Comparison of ENCODE assay signal across 25 cellular contexts in the genomic region with DNA sequence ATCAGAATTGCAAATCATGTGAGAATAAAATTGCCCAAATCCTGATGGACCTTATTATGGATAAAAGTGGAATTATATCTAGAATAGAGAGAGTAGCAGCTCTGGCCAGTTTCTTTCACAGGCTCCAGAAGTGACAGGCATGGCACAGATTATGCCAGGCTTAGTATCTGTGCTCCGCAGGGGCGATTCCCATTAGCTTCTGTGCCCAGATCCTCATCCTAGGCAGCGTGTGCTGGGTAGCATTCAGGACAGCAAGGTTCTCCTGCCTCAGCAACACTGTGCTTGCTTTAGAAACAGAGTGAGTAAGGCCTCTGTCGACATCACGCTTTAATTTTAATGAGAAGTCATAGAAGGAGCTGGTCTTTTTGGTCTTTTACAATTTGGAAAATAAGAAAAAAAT.
DNase-seq lines count a peak whose midpoint lies in the region; ATAC-seq and TF ChIP-seq lines count a peak whose summit lies in the region.
"Had no signal": no experiment of that assay in that cellular context is flagged by ENCODE, and none has a peak within 500 bp of the region (broad histone marks: within the 10 kb centered on the region; RNA-seq: fewer than 3 reads in every experiment).

No MANE protein-coding gene starts in this region.

- H3K4me3 ChIP-seq in endodermal cell (ENCODE audit: low read length) (no peak overlapping the region), neural cell (ENCODE audit: low read length) (no peak overlapping the region), stomach (no peak overlapping the region)
- H3K4me3 ChIP-seq: BLaER1 treated with 17β-estradiol and CSF1 and Interleukin-3, amounts not matched to agents 10 nM and 100 nM; GM12878; GM23338; HAP-1 had no signal

- no peaks in the 10 kb centered on the region for H3F3A ChIP-seq in neural cell (ENCODE audit: insufficient read depth, low read length, poor library complexity, severe bottlenecking)

- H3K27ac Mint-ChIP-seq in endodermal cell = no peak overlapping the region
- H3K27ac Mint-ChIP-seq: CD4-positive, alpha-beta memory T cell; HFFc6 had no signal

- no peak overlapping the region for H3K4me2 ChIP-seq in neural cell (ENCODE audit: low read length)
- H3K4me2 ChIP-seq: BLaER1 treated with 17β-estradiol and CSF1 and Interleukin-3, amounts not matched to agents 10 nM and 100 nM; GM23338 had no signal

- ATAC-seq in left cardiac atrium = peak; percentile 87 to 92
- ATAC-seq in left lobe of liver = no peak
- ATAC-seq: GM12878, GM23338, PC-3 had no signal

- no peaks in the 10 kb centered on the region for H3K9me3 ChIP-seq in endodermal cell (ENCODE audit: control insufficient read depth, low read length)
- H3K9me3 ChIP-seq in neural cell (ENCODE audit: low read length) = no peaks in the 10 kb centered on the region
- peaks cover 0 to 5% (median 0%) of the 10 kb centered on the region in 4 donors for H3K9me3 ChIP-seq in stomach
- H3K9me3 ChIP-seq: HAP-1 had no signal

- no peaks in the 10 kb centered on the region for H3K27me3 Mint-ChIP-seq in endodermal cell (ENCODE audit: insufficient read depth)

- intact Hi-C loops in left cardiac atrium (cut with DNase I) (no loop called here), stomach (cut with DNase I; ENCODE audit: low total_unique reads) (no loop called here)

- no peak for TF ChIP-seq POLR2A in stomach (IDR thresholded peaks at IDR 0.05)

- no peaks in the 10 kb centered on the region for H3K79me2 ChIP-seq in neural cell (replicated peaks; ENCODE audit: insufficient read depth, low read length)

- in situ Hi-C loops in G401 (cut with HindIII; ENCODE audit: low sequenced_read_pairs) = no loop called here

- peaks cover 6% of the 10 kb centered on the region for H3K4me1 Mint-ChIP-seq in endodermal cell
- H3K4me1 Mint-ChIP-seq: GM23338 had no signal

- H3K9me2 ChIP-seq in neural cell (ENCODE audit: insufficient read depth, low read length) = no peaks in the 10 kb centered on the region

- no peak overlapping the region for H2AFZ ChIP-seq in neural cell (ENCODE audit: low read depth, low read length)

- no peaks in the 10 kb centered on the region for H3K9me3 Mint-ChIP-seq in endodermal cell
- H3K9me3 Mint-ChIP-seq: GM23338 had no signal

- H3K4me1 ChIP-seq in endodermal cell (ENCODE audit: control insufficient read depth, insufficient read depth, low read length) (no peaks in the 10 kb centered on the region), stomach (no peaks in the 10 kb centered on the region)
- H3K4me1 ChIP-seq: HAP-1 had no signal

- TF ChIP-seq CTCF in endodermal cell (conservative IDR thresholded peaks at IDR 0.05) (no peak), neural cell (IDR thresholded peaks at IDR 0.05; ENCODE audit: poor library complexity, severe bottlenecking) (no peak), stomach (IDR thresholded peaks at IDR 0.05) (no peak)

- H3K27ac ChIP-seq in endodermal cell (ENCODE audit: low read depth, low read length) (peak overlapping the region; percentile 20), neural cell (ENCODE audit: low read length) (peak overlapping the region; percentile 69), stomach (no peak overlapping the region)
- H3K27ac ChIP-seq: BLaER1 treated with 17β-estradiol and CSF1 and Interleukin-3, amounts not matched to agents 10 nM and 100 nM had no signal

- 93% methylated on average over 5 of the region's 5 CpGs for WGBS in endodermal cell (ENCODE audit: insufficient coverage in 1 of 2, insufficient read length in 1 of 2), 2 experiments
- 79 to 93% (median 90%) methylated on average over 5 of the region's 5 CpGs for WGBS in stomach, 5 donors

- no peak overlapping the region for H3K9ac ChIP-seq in endodermal cell (ENCODE audit: extremely low read depth, low read length, poor library complexity, severe bottlenecking)
- H3K9ac ChIP-seq in neural cell (ENCODE audit: low read length) = peak overlapping the region; percentile 33
- H3K9ac ChIP-seq: BLaER1 treated with 17β-estradiol and CSF1 and Interleukin-3, amounts not matched to agents 10 nM and 100 nM had no signal

- H3K4me3 Mint-ChIP-seq in endodermal cell = no peak overlapping the region
- H3K4me3 Mint-ChIP-seq: CD4-positive, alpha-beta memory T cell; GM23338; HFFc6 had no signal

- TF ChIP-seq RAD21 in neural cell (conservative IDR thresholded peaks at IDR 0.05) = no peak

- TF ChIP-seq EP300 in neural cell (conservative IDR thresholded peaks at IDR 0.05; ENCODE audit: poor library complexity, severe bottlenecking) (no peak), stomach (IDR thresholded peaks at IDR 0.05) (no peak)

- H3K36me3 ChIP-seq in endodermal cell (ENCODE audit: control insufficient read depth, insufficient read depth, low read length) = no peaks in the 10 kb centered on the region
- no peaks in the 10 kb centered on the region for H3K36me3 ChIP-seq in neural cell (ENCODE audit: insufficient read depth, low read length)
- no peaks in the 10 kb centered on the region for H3K36me3 ChIP-seq in stomach
- H3K36me3 ChIP-seq: BLaER1 treated with 17β-estradiol and CSF1 and Interleukin-3, amounts not matched to agents 10 nM and 100 nM; HAP-1 had no signal

- H3K36me3 Mint-ChIP-seq in endodermal cell (ENCODE audit: low read depth) = no peaks in the 10 kb centered on the region
- H3K36me3 Mint-ChIP-seq: CD4-positive, alpha-beta memory T cell had no signal

- no peaks in the 10 kb centered on the region for H4K20me1 ChIP-seq in neural cell (ENCODE audit: insufficient read depth)
- H4K20me1 ChIP-seq: BLaER1 treated with 17β-estradiol and CSF1 and Interleukin-3, amounts not matched to agents 10 nM and 100 nM had no signal

- DNase-seq in G401 (ENCODE audit: low spot score) (peak; percentile 86), endodermal cell (no peak), left cardiac atrium (peak; percentile 21), foreskin melanocyte (no peak), left lobe of liver (ENCODE audit: low spot score) (no peak), stomach (no peak)
- DNase-seq: CD4-positive, alpha-beta memory T cell; COR-L47; GDM1; HFFc6; KBM-7; MV-4-11; NCI-H1105; NCI-H1436 treated with DMSO at 0.1 percent for 48 hours; NCI-H187 treated with DMSO at 0.1 percent for 48 hours; NCI-H2171 treated with DMSO at 0.1 percent for 48 hours; NCI-H524; NCI-H774; NK-92 treated with Interleukin-12 subunit alpha and Interleukin-12 subunit beta, amount 100 ng/mL, for 24 hours; PC-3 had no signal

- no peaks in the 10 kb centered on the region for H3K27me3 ChIP-seq in endodermal cell (ENCODE audit: control insufficient read depth, insufficient read depth, low read length, poor library complexity, severe bottlenecking)
- H3K27me3 ChIP-seq in neural cell (ENCODE audit: insufficient read depth, low read depth, low read length) = no peaks in the 10 kb centered on the region
- H3K27me3 ChIP-seq in stomach = no peaks in the 10 kb centered on the region
- H3K27me3 ChIP-seq: BLaER1 treated with 17β-estradiol and CSF1 and Interleukin-3, amounts not matched to agents 10 nM and 100 nM had no signal

TF ChIP-seq in neural cell, 6 proteins besides CTCF, POLR2A, EP300 and RAD21:
- TF ChIP-seq MXI1 (conservative IDR thresholded peaks at IDR 0.05; ENCODE audit: poor library complexity, severe bottlenecking) = no peak
- no peak for TF ChIP-seq POLR2AphosphoS5 (IDR thresholded peaks at IDR 0.05)

Comparison
In these comparisons a context has a peak if more than half of its experiments do, and no peak if none do; other contexts are left out.
1. DNase-seq: peak in G401 (single experiment) and left cardiac atrium (single experiment); none in endodermal cell (single experiment), foreskin melanocyte (single experiment), left lobe of liver (single experiment) and stomach (single experiment).
2. H3K27ac ChIP-seq: peak in endodermal cell (single experiment) and neural cell (single experiment); none in stomach (0 of 5).